Comparison of ENCODE assay signal across 25 cellular contexts in genomic region chr1:75792091-75792490, GRCh38. TPM values are rescaled to one million over a fixed set of nuclear protein-coding genes. Genes with fewer than 3 reads are reported as not detected.
A peak's percentile ranks its signal among the peaks of the same experiment; 100 is the strongest.
DNase-seq lines count a peak whose midpoint lies in the region; ATAC-seq and TF ChIP-seq lines count a peak whose summit lies in the region.
"Had no signal": no experiment of that assay in that cellular context is flagged by ENCODE, and none has a peak within 500 bp of the region (broad histone marks: within the 10 kb centered on the region; RNA-seq: fewer than 3 reads in every experiment).

No MANE protein-coding gene starts in this region.

- peak overlapping the region; percentile 58 for H3K27ac ChIP-seq in smooth muscle cell (ENCODE audit: low read depth)
- no peak overlapping the region for H3K27ac ChIP-seq in foreskin keratinocyte
- H3K27ac ChIP-seq: KMS-11, vagina had no signal

- H3K4me3 Mint-ChIP-seq in activated T-cell treated with anti-CD3 and anti-CD28 coated beads, Interleukin-2, amount 50 U/mL, for 72 hours, result peak overlapping the region; percentile 47 to 99
- peak overlapping the region; percentile 100 for H3K4me3 Mint-ChIP-seq in activated naive CD8-positive, alpha-beta T cell treated with anti-CD3 and anti-CD28 coated beads, Interleukin-2, amount 50 U/mL, for 24 hours
- H3K4me3 Mint-ChIP-seq: B cell had no signal

- H3F3A ChIP-seq in Loucy (ENCODE audit: low read depth), result no peaks in the 10 kb centered on the region
- H3F3A ChIP-seq in smooth muscle cell (ENCODE audit: low read depth), result peaks cover 59% of the 10 kb centered on the region

- WGBS in smooth muscle cell (ENCODE audit: low lambda C conversion rate), result 96% methylated on average over 3 of the region's 3 CpGs

- H4K20me1 ChIP-seq in Loucy (ENCODE audit: insufficient read depth, low read length, poor library complexity, severe bottlenecking) (peaks cover 82% of the 10 kb centered on the region), smooth muscle cell (ENCODE audit: low read depth) (peaks cover 89% of the 10 kb centered on the region)

- H3K27ac Mint-ChIP-seq in activated T-cell treated with anti-CD3 and anti-CD28 coated beads, Interleukin-2, amount 50 U/mL, for 72 hours, result peak overlapping the region; percentile 50
- peak overlapping the region; percentile 78 for H3K27ac Mint-ChIP-seq in activated naive CD8-positive, alpha-beta T cell treated with anti-CD3 and anti-CD28 coated beads, Interleukin-2, amount 50 U/mL, for 24 hours
- H3K27ac Mint-ChIP-seq: B cell had no signal

- H2AFZ ChIP-seq in Loucy (ENCODE audit: low read length), result no peak overlapping the region
- no peak overlapping the region for H2AFZ ChIP-seq in smooth muscle cell (ENCODE audit: low read depth)

- H3K4me3 ChIP-seq in Loucy (ENCODE audit: low read length, poor library complexity, severe bottlenecking) (peak overlapping the region; percentile 98), smooth muscle cell (no peak overlapping the region)
- H3K4me3 ChIP-seq: stomach, thyroid gland, vagina had no signal

- DNase-seq in activated T-cell treated with anti-CD3 and anti-CD28 coated beads, Interleukin-2, amount 50 U/mL, for 72 hours, result no peak
- DNase-seq in activated T-cell treated with anti-CD3 and anti-CD28 coated beads, Interleukin-2, amount 50 U/mL, for 48 hours, result no peak
- no peak for DNase-seq in activated naive CD8-positive, alpha-beta T cell treated with anti-CD3 and anti-CD28 coated beads, Interleukin-2, amount 50 U/mL, for 24 hours
- DNase-seq in smooth muscle cell (lab: John Stamatoyannopoulos, UW; ENCODE audit: unreplicated experiment), result no peak
- DNase-seq in foreskin keratinocyte, result no peak
- DNase-seq in NCI-H524 (lab: John Stamatoyannopoulos, UW), result no peak
- no peak for DNase-seq in activated gamma-delta T cell (lab: John Stamatoyannopoulos, UW)
- DNase-seq: activated CD4-positive, alpha-beta T cell treated with anti-CD3 and anti-CD28 coated beads for 4 hours; cerebellar nuclear complex; DMS153; left lung; mesenchymal stem cell; NCI-H446; nucleus accumbens; PC-3; Right ventricle myocardium superior; stomach; thyroid gland had no signal

- no peaks in the 10 kb centered on the region for H3K9me3 Mint-ChIP-seq in activated T-cell treated with anti-CD3 and anti-CD28 coated beads, Interleukin-2, amount 50 U/mL, for 72 hours
- no peaks in the 10 kb centered on the region for H3K9me3 Mint-ChIP-seq in activated naive CD8-positive, alpha-beta T cell treated with anti-CD3 and anti-CD28 coated beads, Interleukin-2, amount 50 U/mL, for 24 hours

- peaks cover 60% of the 10 kb centered on the region for H3K4me1 ChIP-seq in Loucy (ENCODE audit: insufficient read depth, low read length, poor library complexity, severe bottlenecking)
- peaks cover 27% of the 10 kb centered on the region for H3K4me1 ChIP-seq in smooth muscle cell (ENCODE audit: low read depth)
- H3K4me1 ChIP-seq in foreskin keratinocyte, result peaks cover 5% of the 10 kb centered on the region

- TF ChIP-seq CTCF in Loucy (conservative IDR thresholded peaks at IDR 0.05; ENCODE audit: low read length) (no peak), smooth muscle cell (IDR thresholded peaks at IDR 0.05; ENCODE audit: borderline replicate concordance, insufficient read depth, poor library complexity, severe bottlenecking) (no peak), foreskin keratinocyte (conservative IDR thresholded peaks at IDR 0.05) (no peak)

- H3K79me2 ChIP-seq in Loucy (ENCODE audit: insufficient read depth, low read length) (peaks cover 72% of the 10 kb centered on the region), smooth muscle cell (ENCODE audit: low read depth) (peaks cover 51% of the 10 kb centered on the region)

- no peaks in the 10 kb centered on the region for H3K9me2 ChIP-seq in Loucy (replicated peaks; ENCODE audit: low read depth, low read length)

- H3K9me3 ChIP-seq in Loucy (ENCODE audit: insufficient read depth, low read depth, low read length), result no peaks in the 10 kb centered on the region
- no peaks in the 10 kb centered on the region for H3K9me3 ChIP-seq in smooth muscle cell (replicated peaks; ENCODE audit: low read depth)
- H3K9me3 ChIP-seq: left lung, stomach, thyroid gland, vagina had no signal

- H3K9ac ChIP-seq in Loucy (ENCODE audit: low read depth, low read length, poor library complexity, severe bottlenecking), result no peak overlapping the region
- H3K9ac ChIP-seq in smooth muscle cell (ENCODE audit: low read depth), result no peak overlapping the region
- H3K9ac ChIP-seq: KMS-11 had no signal

- peaks cover 55% of the 10 kb centered on the region for H3K4me1 Mint-ChIP-seq in activated T-cell treated with anti-CD3 and anti-CD28 coated beads, Interleukin-2, amount 50 U/mL, for 72 hours (ENCODE audit: low read depth)
- H3K4me1 Mint-ChIP-seq in activated naive CD8-positive, alpha-beta T cell treated with anti-CD3 and anti-CD28 coated beads, Interleukin-2, amount 50 U/mL, for 24 hours, result peaks cover 59% of the 10 kb centered on the region

- H3K27me3 Mint-ChIP-seq in activated T-cell treated with anti-CD3 and anti-CD28 coated beads, Interleukin-2, amount 50 U/mL, for 72 hours (ENCODE audit: low read depth), result no peaks in the 10 kb centered on the region
- no peaks in the 10 kb centered on the region for H3K27me3 Mint-ChIP-seq in activated naive CD8-positive, alpha-beta T cell treated with anti-CD3 and anti-CD28 coated beads, Interleukin-2, amount 50 U/mL, for 24 hours
- H3K27me3 Mint-ChIP-seq: B cell had no signal

- H3K27me3 ChIP-seq in Loucy (ENCODE audit: insufficient read depth, low read length, poor library complexity, severe bottlenecking) (no peaks in the 10 kb centered on the region), smooth muscle cell (ENCODE audit: low read depth) (no peaks in the 10 kb centered on the region), foreskin keratinocyte (no peaks in the 10 kb centered on the region)
- H3K27me3 ChIP-seq: left lung, stomach, thyroid gland, vagina had no signal

- ATAC-seq in activated T-cell treated with anti-CD3 and anti-CD28 coated beads, Interleukin-2, amount 50 U/mL, for 72 hours (replicated peaks in 1 of 2), result no peak
- no peak for ATAC-seq in activated naive CD8-positive, alpha-beta T cell treated with anti-CD3 and anti-CD28 coated beads, Interleukin-2, amount 50 U/mL, for 24 hours
- ATAC-seq in foreskin keratinocyte, result no peak
- ATAC-seq: HCT116, left lung, PC-3 had no signal

- peaks cover 15 to 74% of the 10 kb centered on the region in 2 donors for H3K36me3 Mint-ChIP-seq in activated T-cell treated with anti-CD3 and anti-CD28 coated beads, Interleukin-2, amount 50 U/mL, for 72 hours (ENCODE audit: insufficient read depth in 2 of 2)
- H3K36me3 Mint-ChIP-seq in activated naive CD8-positive, alpha-beta T cell treated with anti-CD3 and anti-CD28 coated beads, Interleukin-2, amount 50 U/mL, for 24 hours (ENCODE audit: low read depth), result peaks cover 92% of the 10 kb centered on the region

- peaks cover 64% of the 10 kb centered on the region for H3K36me3 ChIP-seq in Loucy (ENCODE audit: insufficient read depth, low read length)
- peaks cover 22% of the 10 kb centered on the region for H3K36me3 ChIP-seq in smooth muscle cell (ENCODE audit: low read depth)

- H3K4me2 ChIP-seq in Loucy (ENCODE audit: low read depth, low read length, poor library complexity, severe bottlenecking) (peak overlapping the region; percentile 89), smooth muscle cell (no peak overlapping the region)
- H3K4me2 ChIP-seq: KMS-11 had no signal

RNA-seq across cellular contexts. Expression of gene MSH4, which starts 4.6 kb away (rescaled TPM):
- under 1 TPM; 0.65 to 0.99 TPM for total RNA-seq in activated T-cell treated with anti-CD3 and anti-CD28 coated beads, Interleukin-2, amount 50 U/mL, for 72 hours
- total RNA-seq in smooth muscle cell (not detected in 2 replicates), foreskin keratinocyte (0.03 and 0.07 TPM in 2 replicates)
- polyA plus RNA-seq in smooth muscle cell (not detected in 2 replicates), foreskin keratinocyte (not detected in 2 replicates)
- total RNA-seq: HT1080, PC-3 had no signal
- polyA plus RNA-seq: fibroblast of lung had no signal

RNA-seq across cellular contexts. Expression of gene RABGGTB, which starts 6.0 kb away (rescaled TPM):
- total RNA-seq in activated T-cell treated with anti-CD3 and anti-CD28 coated beads, Interleukin-2, amount 50 U/mL, for 72 hours, result 100 to 1,000 TPM; 133 to 156 TPM
- 97.4 and 101 TPM in 2 replicates for total RNA-seq in smooth muscle cell
- polyA plus RNA-seq in smooth muscle cell, result 18.0 and 29.6 TPM in 2 replicates
- total RNA-seq in foreskin keratinocyte, result 106 and 124 TPM in 2 replicates
- polyA plus RNA-seq in foreskin keratinocyte, result 65.7 and 87.8 TPM in 2 replicates
